In the genomic region with DNA sequence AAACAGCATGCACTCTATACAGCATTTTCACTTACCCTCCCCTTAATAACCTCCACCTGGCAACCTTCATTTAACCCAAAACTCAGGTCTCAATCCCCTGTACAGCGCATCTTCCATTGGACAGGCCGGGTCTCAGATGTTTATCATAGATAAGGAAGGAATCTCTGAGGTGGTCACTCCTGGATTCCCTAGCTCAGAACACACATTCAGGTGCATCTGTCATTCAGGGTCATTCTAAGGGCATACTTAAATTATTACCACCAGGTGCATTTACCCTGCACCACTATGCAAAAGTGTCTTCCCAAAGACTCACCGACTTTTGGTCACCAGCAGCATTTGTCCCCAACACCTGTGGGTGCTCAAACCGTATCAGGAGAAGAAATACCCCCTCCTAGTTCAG, we compare ENCODE assay signal across 15 cellular contexts.
"Had no signal": no experiment of that assay in that cellular context is flagged by ENCODE, and none has a peak within 500 bp of the region (broad histone marks: within the 10 kb centered on the region; RNA-seq: fewer than 3 reads in every experiment).

No MANE protein-coding gene starts in this region.

- DNase-seq: KBM-7, MG63, NCI-H1092, NCI-H1436, NCI-H187, NCI-H2029, NCI-H2081 treated with DMSO at 0.1 percent for 48 hours, NCI-H2171, NCI-H345, NCI-H510A treated with DMSO at 0.1 percent for 48 hours, NCI-H774, SHP77, SK-N-SH, SW 1271, T-cell had no signal

- ATAC-seq: T-cell had no signal

- H3K27ac Mint-ChIP-seq: T-cell had no signal

- H3K36me3 Mint-ChIP-seq: T-cell had no signal

- H3K4me3 Mint-ChIP-seq: T-cell had no signal
